ENCODE assay signal across 12 cellular contexts in genomic region chrX:39704590-39704989, GRCh38.
DNase-seq lines count a peak whose midpoint lies in the region; ATAC-seq, FAIRE-seq and TF ChIP-seq lines count a peak whose summit lies in the region.
"Had no signal": no experiment of that assay in that cellular context is flagged by ENCODE, and none has a peak within 500 bp of the region (broad histone marks: within the 10 kb centered on the region; RNA-seq: fewer than 3 reads in every experiment).

No MANE protein-coding gene starts in this region.

- no peak for ATAC-seq in GM19395 (IDR thresholded peaks at IDR 0.05; ENCODE audit: unreplicated experiment)

- H3K9me3 ChIP-seq in hepatocyte (ENCODE audit: low read depth) (peaks cover 4% of the 10 kb centered on the region), liver (ENCODE audit: control insufficient read depth in 4 of 4, low read length in 3 of 4) (peaks cover 0 to 2% (median 0%) of the 10 kb centered on the region in 4 donors), small intestine (ENCODE audit: control insufficient read depth, low read depth) (no peaks in the 10 kb centered on the region), testis (no peaks in the 10 kb centered on the region)

- H4K20me1 ChIP-seq in hepatocyte (ENCODE audit: insufficient read depth, poor library complexity, severe bottlenecking) = no peaks in the 10 kb centered on the region

- H3K27ac ChIP-seq in hepatocyte (peak overlapping the region; percentile 16), liver (ENCODE audit: low read depth in 1 of 2, low read length in 2 of 2) (peak overlapping the region in 1 of 2 donors; percentile 64), small intestine (ENCODE audit: low read depth in 1 of 2, low read length in 1 of 2) (no peak overlapping the region), testis (no peak overlapping the region)

- H3K4me1 ChIP-seq in hepatocyte (ENCODE audit: insufficient read depth) (no peaks in the 10 kb centered on the region), liver (ENCODE audit: control insufficient read depth in 4 of 4, insufficient read depth in 4 of 4, low read length in 3 of 4) (peaks cover 0 to 8% (median 4%) of the 10 kb centered on the region in 4 donors), small intestine (ENCODE audit: control insufficient read depth in 2 of 2, insufficient read depth in 1 of 2, low read depth in 1 of 2, low read length in 1 of 2) (no peaks in the 10 kb centered on the region), testis (no peaks in the 10 kb centered on the region)

- H3K36me3 ChIP-seq in hepatocyte (replicated peaks; ENCODE audit: insufficient read depth, low read depth) = no peaks in the 10 kb centered on the region
- H3K36me3 ChIP-seq in liver (ENCODE audit: control insufficient read depth in 4 of 4, insufficient read depth in 3 of 4, low read depth in 1 of 4, low read length in 3 of 4) = no peaks in the 10 kb centered on the region
- H3K36me3 ChIP-seq in small intestine (ENCODE audit: control insufficient read depth in 2 of 2, insufficient read depth in 2 of 2, low read length in 2 of 2) = no peaks in the 10 kb centered on the region
- H3K36me3 ChIP-seq in testis (ENCODE audit: low read depth, missing control alignments) = no peaks in the 10 kb centered on the region

- H3K4me2 ChIP-seq in hepatocyte = no peak overlapping the region

- H3K9ac ChIP-seq in liver (ENCODE audit: low read depth in 1 of 2, low read length in 2 of 2) = no peak overlapping the region

- intact Hi-C loops in testis (cut with DNase I; ENCODE audit: low total_unique reads) = no loop called here

- no peak for TF ChIP-seq CTCF in hepatocyte (IDR thresholded peaks at IDR 0.05; ENCODE audit: poor library complexity)
- TF ChIP-seq CTCF in liver (IDR thresholded peaks at IDR 0.05; ENCODE audit: low read depth, low read length, missing input control) = no peak
- no peak for TF ChIP-seq CTCF in testis (IDR thresholded peaks at IDR 0.05)

- DNase-seq in hepatocyte (ENCODE audit: low spot score) = peak; percentile 37
- DNase-seq in small intestine = peak; percentile 85
- no peak for DNase-seq in iPS-NIHi11 (ENCODE audit: low spot score)
- no peak for DNase-seq in testis
- DNase-seq: CD4-positive, alpha-beta memory T cell; COR-L47; GF-D8 had no signal

- 78% methylated on average over 5 of the region's 5 CpGs for WGBS in hepatocyte (ENCODE audit: low lambda C conversion rate, missing lambda C conversion rate)
- WGBS in liver = 44% methylated on average over 5 of the region's 5 CpGs
- WGBS in small intestine, 3 donors = 27 to 70% (median 55%) methylated on average over 5 of the region's 5 CpGs
- WGBS in testis, 2 donors = 92 to 96% methylated on average over 5 of the region's 5 CpGs

- no peaks in the 10 kb centered on the region for H3K79me2 ChIP-seq in hepatocyte

- no peak overlapping the region for H2AFZ ChIP-seq in hepatocyte

- no peak overlapping the region for H3K4me3 ChIP-seq in hepatocyte
- no peak overlapping the region for H3K4me3 ChIP-seq in liver (ENCODE audit: low read depth in 1 of 3, low read length in 3 of 3)
- no peak overlapping the region for H3K4me3 ChIP-seq in small intestine (ENCODE audit: low read depth in 1 of 2, low read length in 2 of 2)
- no peak overlapping the region for H3K4me3 ChIP-seq in testis

- TF ChIP-seq POLR2A in testis (IDR thresholded peaks at IDR 0.05) = no peak

- no peaks in the 10 kb centered on the region for H3K9me2 ChIP-seq in hepatocyte (replicated peaks; ENCODE audit: insufficient read depth)

- no peak for FAIRE-seq in small intestine (lab: Jason Lieb, UNC)
- FAIRE-seq: GM12891, GM18507, H1 had no signal

- TF ChIP-seq RAD21 in liver (IDR thresholded peaks at IDR 0.05) = peak in 1 of 2 donors; percentile 30

- H3K27me3 ChIP-seq in hepatocyte = no peaks in the 10 kb centered on the region
- H3K27me3 ChIP-seq in liver (ENCODE audit: control insufficient read depth in 4 of 4, insufficient read depth in 4 of 4, low read length in 3 of 4) = no peaks in the 10 kb centered on the region
- no peaks in the 10 kb centered on the region for H3K27me3 ChIP-seq in small intestine (ENCODE audit: control insufficient read depth in 2 of 2, insufficient read depth in 2 of 2, low read length in 2 of 2)
- H3K27me3 ChIP-seq in testis = no peaks in the 10 kb centered on the region

TF ChIP-seq in liver, 16 proteins besides CTCF, POLR2A, EP300 and RAD21:
- TF ChIP-seq HNF4G (IDR thresholded peaks at IDR 0.05) = no peak
- TF ChIP-seq GABPA (IDR thresholded peaks at IDR 0.05 in 1 of 2, conservative IDR thresholded peaks at IDR 0.05 in 1 of 2) = no peak
- TF ChIP-seq HNF4A (conservative IDR thresholded peaks at IDR 0.05) = peak; percentile 71 to 77
- no peak for TF ChIP-seq FOXA2 (IDR thresholded peaks at IDR 0.05)
- peak; percentile 57 to 72 for TF ChIP-seq RXRA (IDR thresholded peaks at IDR 0.05)
- TF ChIP-seq YY1 (IDR thresholded peaks at IDR 0.05) = peak; percentile 42
- peak; percentile 21 for TF ChIP-seq MAX (IDR thresholded peaks at IDR 0.05)
- no peak for TF ChIP-seq ATF3 (IDR thresholded peaks at IDR 0.05)
- TF ChIP-seq SP1 (IDR thresholded peaks at IDR 0.05) = peak; percentile 69
- peak in 1 of 2 donors; percentile 52 for TF ChIP-seq JUND (IDR thresholded peaks at IDR 0.05)
TF ChIP-seq in liver: peak in this region for 6.

Comparison
In these comparisons a context has a peak if more than half of its experiments do, and no peak if none do; other contexts are left out.
1. DNase-seq: peak in hepatocyte (single experiment) and small intestine (single experiment); none in iPS-NIHi11 (single experiment) and testis (single experiment).